ENCODE assay signal across 29 cellular contexts in the genomic region with DNA sequence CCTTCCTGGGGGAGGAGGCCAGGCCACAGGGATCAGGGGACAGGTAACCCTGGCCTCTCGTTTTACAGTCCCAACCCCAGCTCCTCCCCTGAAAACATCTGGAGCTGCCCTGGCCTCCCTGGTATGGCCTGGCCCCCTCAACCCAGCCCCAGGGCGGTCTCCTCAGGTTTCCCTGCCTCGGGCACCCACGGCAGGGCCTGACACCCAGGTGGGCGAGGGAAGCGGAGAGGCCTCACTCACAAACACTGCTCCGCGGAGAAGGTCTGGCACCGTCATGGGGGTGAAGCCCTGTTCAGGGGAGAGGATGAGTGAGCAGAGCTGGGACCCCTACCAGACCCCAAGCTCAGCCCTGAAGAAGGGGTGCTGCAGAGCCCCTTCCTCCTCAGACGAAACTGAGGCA. TPM values are rescaled to one million over a fixed set of nuclear protein-coding genes. Genes with fewer than 3 reads are reported as not detected.
"Had no signal": no experiment of that assay in that cellular context is flagged by ENCODE, and none has a peak within 500 bp of the region (broad histone marks: within the 10 kb centered on the region; RNA-seq: fewer than 3 reads in every experiment).

No MANE protein-coding gene starts in this region.

- H3K4me3 ChIP-seq: coronary artery, esophagus muscularis mucosa, gastroesophageal sphincter, heart left ventricle, hepatocyte, left lung, mucosa of descending colon, ovary, smooth muscle cell, testis, tibial artery had no signal

- DNase-seq: effector memory CD4-positive, alpha-beta T cell; foreskin keratinocyte; left cardiac atrium; left lung; naive B cell; nephron progenitor cell; occipital lobe; stimulated activated CD4-positive, alpha-beta T cell treated with anti-CD3 and anti-CD28 coated beads, Interleukin-4, amount 100 ng/mL, for 4 hours; stimulated activated naive CD8-positive, alpha-beta T cell treated with anti-CD3 and anti-CD28 coated beads, Interleukin-15, Interleukin-2, amounts not matched to agents 100 U/mL and 50 U/mL, for 24 hours; substantia nigra had no signal

- H3K4me1 ChIP-seq: esophagus muscularis mucosa, foreskin keratinocyte, gastroesophageal sphincter, heart left ventricle, left lung, testis, tibial artery had no signal

- ATAC-seq: gastroesophageal sphincter; left cardiac atrium; left lung; sciatic nerve; stimulated activated memory B cell treated with anti-CD40 and anti-IgM and Interleukin-4, amounts not matched to agents 10 μg/mL and 1 μg/mL and 100 μg/mL, for 72 hours; stimulated activated naive CD8-positive, alpha-beta T cell treated with anti-CD3 and anti-CD28 coated beads, Interleukin-15, Interleukin-2, amounts not matched to agents 100 U/mL and 50 U/mL, for 24 hours had no signal

- H3K27me3 ChIP-seq: esophagus muscularis mucosa, foreskin keratinocyte, gastroesophageal sphincter, heart left ventricle, hepatocyte, left lung, ovary, testis, tibial artery had no signal

- H3K36me3 ChIP-seq: ovary had no signal

- H3K27ac ChIP-seq: coronary artery, esophagus muscularis mucosa, foreskin keratinocyte, gastroesophageal sphincter, heart left ventricle, hepatocyte, left lung, ovary, testis, tibial artery had no signal

- FAIRE-seq: endothelial cell of umbilical vein had no signal

- H3K9me3 ChIP-seq: esophagus muscularis mucosa, gastroesophageal sphincter, heart left ventricle, left lung, mucosa of descending colon, ovary, testis, tibial artery had no signal

RNA-seq across cellular contexts. Expression of a gene that starts 6.5 kb away (rescaled TPM):
- total RNA-seq: dermis blood vessel endothelial cell, endothelial cell of umbilical vein, epithelial cell of proximal tubule, fibroblast of lung, foreskin keratinocyte, hepatocyte, left cardiac atrium, left lung, lung microvascular endothelial cell, pulmonary artery endothelial cell, smooth muscle cell, urinary bladder had no signal
- polyA plus RNA-seq: smooth muscle cell had no signal
